In genomic region chr12:132279930-132280329, GRCh38 we compare ENCODE assay signal across 1 cellular context.
TF ChIP-seq lines count a peak whose summit lies in the region.

No MANE protein-coding gene starts in this region.

TF ChIP-seq in K562, 482 proteins besides CTCF, POLR2A, EP300 and RAD21:
- TF ChIP-seq, protein P1, sequence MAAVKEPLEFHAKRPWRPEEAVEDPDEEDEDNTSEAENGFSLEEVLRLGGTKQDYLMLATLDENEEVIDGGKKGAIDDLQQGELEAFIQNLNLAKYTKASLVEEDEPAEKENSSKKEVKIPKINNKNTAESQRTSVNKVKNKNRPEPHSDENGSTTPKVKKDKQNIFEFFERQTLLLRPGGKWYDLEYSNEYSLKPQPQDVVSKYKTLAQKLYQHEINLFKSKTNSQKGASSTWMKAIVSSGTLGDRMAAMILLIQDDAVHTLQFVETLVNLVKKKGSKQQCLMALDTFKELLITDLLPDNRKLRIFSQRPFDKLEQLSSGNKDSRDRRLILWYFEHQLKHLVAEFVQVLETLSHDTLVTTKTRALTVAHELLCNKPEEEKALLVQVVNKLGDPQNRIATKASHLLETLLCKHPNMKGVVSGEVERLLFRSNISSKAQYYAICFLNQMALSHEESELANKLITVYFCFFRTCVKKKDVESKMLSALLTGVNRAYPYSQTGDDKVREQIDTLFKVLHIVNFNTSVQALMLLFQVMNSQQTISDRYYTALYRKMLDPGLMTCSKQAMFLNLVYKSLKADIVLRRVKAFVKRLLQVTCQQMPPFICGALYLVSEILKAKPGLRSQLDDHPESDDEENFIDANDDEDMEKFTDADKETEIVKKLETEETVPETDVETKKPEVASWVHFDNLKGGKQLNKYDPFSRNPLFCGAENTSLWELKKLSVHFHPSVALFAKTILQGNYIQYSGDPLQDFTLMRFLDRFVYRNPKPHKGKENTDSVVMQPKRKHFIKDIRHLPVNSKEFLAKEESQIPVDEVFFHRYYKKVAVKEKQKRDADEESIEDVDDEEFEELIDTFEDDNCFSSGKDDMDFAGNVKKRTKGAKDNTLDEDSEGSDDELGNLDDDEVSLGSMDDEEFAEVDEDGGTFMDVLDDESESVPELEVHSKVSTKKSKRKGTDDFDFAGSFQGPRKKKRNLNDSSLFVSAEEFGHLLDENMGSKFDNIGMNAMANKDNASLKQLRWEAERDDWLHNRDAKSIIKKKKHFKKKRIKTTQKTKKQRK (IDR thresholded peaks at IDR 0.05; ENCODE audit: borderline replicate concordance, low read depth, low read length), result no peak
- TF ChIP-seq KAT8 (IDR thresholded peaks at IDR 0.05; ENCODE audit: low read depth), result no peak
- TF ChIP-seq, protein P2, sequence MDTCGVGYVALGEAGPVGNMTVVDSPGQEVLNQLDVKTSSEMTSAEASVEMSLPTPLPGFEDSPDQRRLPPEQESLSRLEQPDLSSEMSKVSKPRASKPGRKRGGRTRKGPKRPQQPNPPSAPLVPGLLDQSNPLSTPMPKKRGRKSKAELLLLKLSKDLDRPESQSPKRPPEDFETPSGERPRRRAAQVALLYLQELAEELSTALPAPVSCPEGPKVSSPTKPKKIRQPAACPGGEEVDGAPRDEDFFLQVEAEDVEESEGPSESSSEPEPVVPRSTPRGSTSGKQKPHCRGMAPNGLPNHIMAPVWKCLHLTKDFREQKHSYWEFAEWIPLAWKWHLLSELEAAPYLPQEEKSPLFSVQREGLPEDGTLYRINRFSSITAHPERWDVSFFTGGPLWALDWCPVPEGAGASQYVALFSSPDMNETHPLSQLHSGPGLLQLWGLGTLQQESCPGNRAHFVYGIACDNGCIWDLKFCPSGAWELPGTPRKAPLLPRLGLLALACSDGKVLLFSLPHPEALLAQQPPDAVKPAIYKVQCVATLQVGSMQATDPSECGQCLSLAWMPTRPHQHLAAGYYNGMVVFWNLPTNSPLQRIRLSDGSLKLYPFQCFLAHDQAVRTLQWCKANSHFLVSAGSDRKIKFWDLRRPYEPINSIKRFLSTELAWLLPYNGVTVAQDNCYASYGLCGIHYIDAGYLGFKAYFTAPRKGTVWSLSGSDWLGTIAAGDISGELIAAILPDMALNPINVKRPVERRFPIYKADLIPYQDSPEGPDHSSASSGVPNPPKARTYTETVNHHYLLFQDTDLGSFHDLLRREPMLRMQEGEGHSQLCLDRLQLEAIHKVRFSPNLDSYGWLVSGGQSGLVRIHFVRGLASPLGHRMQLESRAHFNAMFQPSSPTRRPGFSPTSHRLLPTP (IDR thresholded peaks at IDR 0.05; ENCODE audit: borderline replicate concordance, extremely low read depth, insufficient read length), result no peak
- no peak for TF ChIP-seq ZNF764 (CRISPR knock-in tag; IDR thresholded peaks at IDR 0.05; ENCODE audit: low read depth)
- TF ChIP-seq PTTG1 (tag; IDR thresholded peaks at IDR 0.05; ENCODE audit: low read depth), result no peak
- TF ChIP-seq, protein P3, sequence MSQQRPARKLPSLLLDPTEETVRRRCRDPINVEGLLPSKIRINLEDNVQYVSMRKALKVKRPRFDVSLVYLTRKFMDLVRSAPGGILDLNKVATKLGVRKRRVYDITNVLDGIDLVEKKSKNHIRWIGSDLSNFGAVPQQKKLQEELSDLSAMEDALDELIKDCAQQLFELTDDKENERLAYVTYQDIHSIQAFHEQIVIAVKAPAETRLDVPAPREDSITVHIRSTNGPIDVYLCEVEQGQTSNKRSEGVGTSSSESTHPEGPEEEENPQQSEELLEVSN (IDR thresholded peaks at IDR 0.05; ENCODE audit: borderline replicate concordance in 1 of 2, extremely low read depth in 1 of 2, insufficient read depth in 1 of 2, insufficient read length in 1 of 2, low read depth in 1 of 2, low read length in 1 of 2, poor library complexity in 1 of 2, severe bottlenecking in 1 of 2), result no peak
- TF ChIP-seq ZNF644 (tag; IDR thresholded peaks at IDR 0.05; ENCODE audit: low read depth), result no peak
- no peak for TF ChIP-seq HMGN3 (IDR thresholded peaks at IDR 0.05; ENCODE audit: borderline replicate concordance, extremely low read depth, insufficient read length, low read depth, low read length)
- TF ChIP-seq MITF (IDR thresholded peaks at IDR 0.05), result no peak
- TF ChIP-seq NCOA2 (IDR thresholded peaks at IDR 0.05; ENCODE audit: partially characterized antibody in 2 of 2), result no peak
